In the genomic region with DNA sequence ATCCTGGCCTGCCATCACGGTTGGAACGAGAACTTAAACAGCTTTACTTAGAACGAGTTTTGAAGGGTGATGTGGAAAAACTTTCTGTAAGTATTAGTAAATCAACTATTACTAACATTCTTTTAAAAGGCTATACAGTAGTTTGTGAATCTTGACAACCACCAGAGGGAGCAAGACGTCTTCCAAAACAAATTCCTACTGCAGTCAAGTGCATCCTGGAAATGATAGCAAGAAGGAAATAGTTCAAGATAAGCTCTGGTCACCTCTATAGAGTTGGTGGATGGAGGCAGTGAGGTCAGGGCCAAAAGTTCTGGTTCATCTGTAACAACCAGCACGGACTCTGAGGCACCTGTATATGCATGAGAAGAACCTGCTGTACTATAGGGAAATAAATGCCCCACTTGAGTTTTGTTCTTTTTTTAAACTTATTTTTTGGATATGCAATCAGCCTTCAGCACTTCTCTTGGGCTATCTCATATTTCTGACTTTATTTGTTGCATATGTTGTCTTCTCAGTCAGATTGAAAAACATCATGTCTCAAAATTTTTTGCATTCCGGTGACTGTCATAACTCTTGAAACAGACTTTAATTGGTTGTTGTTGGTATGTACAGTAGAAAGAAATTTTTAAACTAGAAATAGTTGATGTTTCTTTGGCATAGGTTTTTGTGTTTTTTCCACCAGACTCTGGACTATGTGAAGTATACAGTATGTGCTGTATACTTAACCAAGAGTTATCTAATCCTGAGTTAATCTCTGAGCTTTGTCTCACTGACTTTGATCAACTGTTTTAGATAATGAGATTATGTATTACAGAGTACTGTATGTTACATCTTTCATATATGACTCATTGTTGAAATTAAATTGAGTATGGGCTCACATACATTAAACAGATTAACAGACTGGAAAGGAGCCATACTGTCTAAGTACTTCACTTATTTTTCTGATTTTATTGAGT, we compare ENCODE assay signal across 8 cellular contexts. TPM values are rescaled to one million over a fixed set of nuclear protein-coding genes. Genes with fewer than 3 reads are reported as not detected.
DNase-seq lines count a peak whose midpoint lies in the region; ATAC-seq and TF ChIP-seq lines count a peak whose summit lies in the region.

No MANE protein-coding gene starts in this region.

- ATAC-seq in GM21515 (IDR thresholded peaks at IDR 0.05; ENCODE audit: unreplicated experiment): no peak

- H3K36me3 Mint-ChIP-seq in immature natural killer cell: peaks cover 4 to 35% (median 11%) of the 10 kb centered on the region in 3 donors

- no peak for TF ChIP-seq POLR2A in breast epithelium (IDR thresholded peaks at IDR 0.05)

- H3K27me3 ChIP-seq in HAP-1 (ENCODE audit: low read depth): no peaks in the 10 kb centered on the region
- H3K27me3 ChIP-seq in breast epithelium: no peaks in the 10 kb centered on the region

- H3K27ac ChIP-seq in breast epithelium: no peak overlapping the region

- no peak overlapping the region for H3K4me3 ChIP-seq in HAP-1
- no peak overlapping the region for H3K4me3 ChIP-seq in breast epithelium

- H3K4me1 ChIP-seq in HAP-1: no peaks in the 10 kb centered on the region
- no peaks in the 10 kb centered on the region for H3K4me1 ChIP-seq in breast epithelium

- H3K27me3 Mint-ChIP-seq in immature natural killer cell (ENCODE audit: low read depth in 3 of 3): peaks cover 0 to 1% (median 0%) of the 10 kb centered on the region in 3 donors

- no peaks in the 10 kb centered on the region for H3K9me3 Mint-ChIP-seq in immature natural killer cell

- H3K36me3 ChIP-seq in HAP-1 (replicated peaks) (peaks cover 34% of the 10 kb centered on the region), breast epithelium (no peaks in the 10 kb centered on the region)

- intact Hi-C loops in breast epithelium (cut with DNase I; ENCODE audit: low total_unique reads): loop anchor here (5.0 kb wide), 1 partner anchor 292 kb away; no protein-coding TSS in a partner anchor
- intact Hi-C loops in posterior vena cava (cut with DNase I): loop anchor here (5.0 to 10.0 kb wide), 2 partner anchors 287 to 289 kb away; no protein-coding TSS in a partner anchor

- H3K9me3 ChIP-seq in HAP-1 (no peaks in the 10 kb centered on the region), breast epithelium (no peaks in the 10 kb centered on the region)

- DNase-seq in CMK (ENCODE audit: low read depth) (peak; percentile 14), HAP-1 (ENCODE audit: low spot score in 2 of 2) (peak; percentile 55 to 60), NCI-H526 treated with DMSO at 0.1 percent for 48 hours (lab: John Stamatoyannopoulos, UW) (peak; percentile 63), breast epithelium (ENCODE audit: low spot score in 2 of 2) (no peak), immature natural killer cell (peak; percentile 23 to 42 (median 32)), smooth muscle cell of the brain vasculature (ENCODE audit: low read depth, low spot score) (peak; percentile 65), posterior vena cava (ENCODE audit: low spot score) (no peak)

- no peak overlapping the region for H3K4me3 Mint-ChIP-seq in immature natural killer cell

- peak overlapping the region in 3 of 6 donors; percentile 1 to 60 (median 10) for H3K27ac Mint-ChIP-seq in immature natural killer cell

- peak; percentile 73 to 80 (median 74) for TF ChIP-seq CTCF in breast epithelium (IDR thresholded peaks at IDR 0.05)

- in situ Hi-C loops in HAP-1 (cut with MboI; ENCODE audit: low sequenced_read_pairs): loop anchor here (5.0 kb wide), 1 partner anchor 282 kb away; no protein-coding TSS in a partner anchor

- H3K4me1 Mint-ChIP-seq in immature natural killer cell: peaks cover 21 to 43% of the 10 kb centered on the region in 2 donors

RNA-seq across cellular contexts. Expression of a gene that starts 37.7 kb away (rescaled TPM):
- total RNA-seq in breast epithelium (10 to 100 TPM; 74.7 to 98.4 (median 75.1) TPM), posterior vena cava (100 to 1,000 TPM; 218 to 220 TPM)
- 100 to 1,000 TPM; 292 to 478 (median 422) TPM for polyA plus RNA-seq in immature natural killer cell

Comparison
In these comparisons a context has a peak if more than half of its experiments do, and no peak if none do; other contexts are left out.
1. DNase-seq: peak in CMK (single experiment), HAP-1 (2 of 2), NCI-H526 treated with DMSO at 0.1 percent for 48 hours (single experiment), immature natural killer cell (3 of 3) and smooth muscle cell of the brain vasculature (single experiment); none in breast epithelium (0 of 2) and posterior vena cava (single experiment).